In genomic region chr5:157025093-157025698, GRCh38 we compare ENCODE assay signal across 8 cellular contexts. TPM values are rescaled to one million over a fixed set of nuclear protein-coding genes. Genes with fewer than 3 reads are reported as not detected.
A peak's percentile ranks its signal among the peaks of the same experiment; 100 is the strongest.
DNase-seq lines count a peak whose midpoint lies in the region; ATAC-seq and FAIRE-seq lines count a peak whose summit lies in the region.

No MANE protein-coding gene starts in this region.

- H3K4me3 Mint-ChIP-seq in CD8-positive, alpha-beta memory T cell, result peak overlapping the region in 6 of 7 donors; percentile 23 to 67 (median 54)

- no peak overlapping the region for H2AK5ac ChIP-seq in neuronal stem cell (ENCODE audit: low read depth, low read length)

- no peak overlapping the region for H2BK5ac ChIP-seq in neuronal stem cell (ENCODE audit: low read length)

- peak overlapping the region; percentile 19 for H3K18ac ChIP-seq in neuronal stem cell (ENCODE audit: low read length)

- no peaks in the 10 kb centered on the region for H3K9me3 ChIP-seq in CD8-positive, alpha-beta memory T cell (ENCODE audit: low read length)
- no peaks in the 10 kb centered on the region for H3K9me3 ChIP-seq in neuronal stem cell (replicated peaks in 1 of 2; ENCODE audit: control insufficient read depth in 2 of 2, insufficient read depth in 1 of 2, low read depth in 1 of 2, low read length in 2 of 2)

- no peaks in the 10 kb centered on the region for H3K27me3 Mint-ChIP-seq in CD8-positive, alpha-beta memory T cell

- H2BK15ac ChIP-seq in neuronal stem cell (ENCODE audit: low read length), result no peak overlapping the region

- H3K9ac ChIP-seq in neuronal stem cell (ENCODE audit: low read depth, low read length, poor library complexity), result no peak overlapping the region

- H3K4me3 ChIP-seq in CD8-positive, alpha-beta memory T cell (ENCODE audit: low read length), result no peak overlapping the region
- H3K4me3 ChIP-seq in neuronal stem cell (ENCODE audit: low read length in 2 of 2), result no peak overlapping the region

- peak; percentile 36 to 84 (median 72) for DNase-seq in CD8-positive, alpha-beta memory T cell
- peak; percentile 59 for DNase-seq in activated CD8-positive, alpha-beta memory T cell treated with anti-CD3 and anti-CD28 coated beads, Interleukin-2, amount 50 U/mL, for 4 hours
- DNase-seq in neuronal stem cell (ENCODE audit: low spot score) (no peak), RCC 7860 (ENCODE audit: low spot score) (no peak), NCI-H187 (lab: John Stamatoyannopoulos, UW) (no peak), head of caudate nucleus (no peak)

- H3K14ac ChIP-seq in neuronal stem cell (ENCODE audit: low read length), result no peak overlapping the region

- CTCF ChIA-PET in CD8-positive, alpha-beta memory T cell (lab: Charles Lee), result interaction anchor here (0.8 to 1.4 kb wide), 2 partner anchors 27 to 31 kb away, joined by 3 read pairs; no protein-coding TSS in a partner anchor

- no peak overlapping the region for H4K8ac ChIP-seq in neuronal stem cell (ENCODE audit: low read depth, low read length)

- H3K4me1 Mint-ChIP-seq in CD8-positive, alpha-beta memory T cell, result peaks cover 45 to 67% (median 65%) of the 10 kb centered on the region in 3 donors

- H3K27me3 ChIP-seq in CD8-positive, alpha-beta memory T cell (ENCODE audit: insufficient read depth, low read length, poor library complexity, severe bottlenecking), result no peaks in the 10 kb centered on the region
- no peaks in the 10 kb centered on the region for H3K27me3 ChIP-seq in neuronal stem cell (ENCODE audit: control insufficient read depth in 3 of 3, insufficient read depth in 3 of 3, low read depth in 1 of 3, low read length in 3 of 3)

- H2AFZ ChIP-seq in neuronal stem cell (ENCODE audit: low read length), result no peak overlapping the region

- intact Hi-C loops in head of caudate nucleus (cut with DNase I), result no loop called here

- peak; percentile 27 for ATAC-seq in HG02642 (IDR thresholded peaks at IDR 0.05; ENCODE audit: poor library complexity, unreplicated experiment)
- no peak for ATAC-seq in HG03097 (IDR thresholded peaks at IDR 0.05; ENCODE audit: low FRiP score, unreplicated experiment)

- peak overlapping the region; percentile 17 for H4K91ac ChIP-seq in neuronal stem cell (ENCODE audit: low read depth, low read length, poor library complexity)

- no peak overlapping the region for H3K4me2 ChIP-seq in neuronal stem cell (ENCODE audit: insufficient read depth, low read length, poor library complexity, severe bottlenecking)

- peaks cover 0 to 3% (median 0%) of the 10 kb centered on the region in 3 donors for H3K36me3 Mint-ChIP-seq in CD8-positive, alpha-beta memory T cell

- no peak overlapping the region for H3K4ac ChIP-seq in neuronal stem cell (ENCODE audit: low read length)

- FAIRE-seq in RCC 7860 (lab: Jason Lieb, UNC), result no peak

- POLR2A ChIA-PET in CD8-positive, alpha-beta memory T cell (lab: Charles Lee), result interaction anchor here (0.6 to 2.2 kb wide), 2 partner anchors 90 to 117 kb away, joined by 4 to 6 read pairs; partner anchors contain the start of gene MED7

- H3K27ac Mint-ChIP-seq in CD8-positive, alpha-beta memory T cell, result peak overlapping the region; percentile 1 to 95 (median 62)

- no peak overlapping the region for H2BK12ac ChIP-seq in neuronal stem cell (ENCODE audit: low read length)

- no peaks in the 10 kb centered on the region for H3K36me3 ChIP-seq in CD8-positive, alpha-beta memory T cell (ENCODE audit: insufficient read depth, low read length)
- H3K36me3 ChIP-seq in neuronal stem cell (replicated peaks in 1 of 2; ENCODE audit: control insufficient read depth in 2 of 2, insufficient read depth in 2 of 2, low read length in 2 of 2), result no peaks in the 10 kb centered on the region

- no peak overlapping the region for H2BK120ac ChIP-seq in neuronal stem cell (ENCODE audit: low read depth, low read length)

- H3K27ac ChIP-seq in CD8-positive, alpha-beta memory T cell (ENCODE audit: low read depth, low read length), result peak overlapping the region; percentile 5
- H3K27ac ChIP-seq in neuronal stem cell (replicated peaks; ENCODE audit: low read length), result no peak overlapping the region

- WGBS in neuronal stem cell (ENCODE audit: extremely low coverage in 2 of 2, insufficient read length in 2 of 2, insufficient replicate concordance in 1 of 2), 2 donors, result no CpG with 5 or more reads among the region's 3 CpGs

- no peak overlapping the region for H3K23ac ChIP-seq in neuronal stem cell (ENCODE audit: low read depth, low read length, poor library complexity)

- H3K79me1 ChIP-seq in neuronal stem cell (ENCODE audit: low read depth, low read length), result no peaks in the 10 kb centered on the region

- H3K4me1 ChIP-seq in CD8-positive, alpha-beta memory T cell (ENCODE audit: insufficient read depth, low read length), result peaks cover 24% of the 10 kb centered on the region
- no peaks in the 10 kb centered on the region for H3K4me1 ChIP-seq in neuronal stem cell (ENCODE audit: control insufficient read depth in 2 of 2, insufficient read depth in 1 of 2, low read depth in 1 of 2, low read length in 2 of 2)

- no peaks in the 10 kb centered on the region for H3K9me3 Mint-ChIP-seq in CD8-positive, alpha-beta memory T cell

RNA-seq across cellular contexts. Expression of gene HAVCR1, which starts 33.7 kb away (rescaled TPM):
- total RNA-seq in CD8-positive, alpha-beta memory T cell, result under 1 TPM; 0.27 to 0.61 TPM
- 0.91 TPM for polyA plus RNA-seq in CD8-positive, alpha-beta memory T cell
- polyA plus RNA-seq in neuronal stem cell (2013, experiment 1 of 2), result 0.07 TPM
- 0.12 TPM for polyA plus RNA-seq in neuronal stem cell (2013, experiment 2 of 2)

Comparison
In these comparisons a context has a peak if more than half of its experiments do, and no peak if none do; other contexts are left out.
1. DNase-seq: peak in CD8-positive, alpha-beta memory T cell (5 of 5) and activated CD8-positive, alpha-beta memory T cell treated with anti-CD3 and anti-CD28 coated beads, Interleukin-2, amount 50 U/mL, for 4 hours (single experiment); none in neuronal stem cell (single experiment), RCC 7860 (single experiment), NCI-H187 (0 of 2) and head of caudate nucleus (0 of 42).